In the genomic region with DNA sequence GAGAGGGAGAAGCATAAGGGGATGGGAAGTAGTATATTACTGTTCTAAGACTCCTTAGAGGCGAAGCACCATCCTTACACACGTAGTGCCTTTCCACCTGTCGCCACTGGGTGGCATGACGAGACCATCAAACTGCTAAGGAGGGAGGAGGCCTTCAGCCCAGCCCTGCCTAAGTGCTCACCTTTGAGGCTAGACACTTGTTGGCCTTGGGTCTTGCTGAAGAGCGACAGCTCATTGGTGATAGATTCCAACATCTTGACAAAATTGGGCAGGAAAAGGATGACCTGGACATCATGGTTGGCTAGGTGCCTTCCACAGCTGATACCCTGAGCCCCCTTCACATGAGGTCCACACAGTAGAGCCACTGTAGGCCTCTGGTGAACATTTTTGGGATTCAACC, we compare ENCODE assay signal across 9 cellular contexts. TPM values are rescaled to one million over a fixed set of nuclear protein-coding genes. Genes with fewer than 3 reads are reported as not detected.
DNase-seq lines count a peak whose midpoint lies in the region; ATAC-seq and FAIRE-seq lines count a peak whose summit lies in the region.
"Had no signal": no experiment of that assay in that cellular context is flagged by ENCODE, and none has a peak within 500 bp of the region (broad histone marks: within the 10 kb centered on the region; RNA-seq: fewer than 3 reads in every experiment).

No MANE protein-coding gene starts in this region.

- H3K9me3 ChIP-seq in adipocyte (ENCODE audit: control insufficient read depth, low read length) (no peaks in the 10 kb centered on the region), right cardiac atrium (ENCODE audit: control insufficient read depth, low read length) (no peaks in the 10 kb centered on the region), small intestine (ENCODE audit: control insufficient read depth, low read depth) (no peaks in the 10 kb centered on the region)

- peak; percentile 77 for DNase-seq in DMS 273 (lab: John Stamatoyannopoulos, UW; ENCODE audit: unreplicated experiment)
- no peak for DNase-seq in DMS 273 treated with DMSO at 0.1 percent for 48 hours (lab: John Stamatoyannopoulos, UW)
- DNase-seq in KG1 (lab: John Stamatoyannopoulos, UW), result peak; percentile 56
- peak; percentile 37 to 72 (median 58) for DNase-seq in T-helper 1 cell
- DNase-seq in adipocyte (ENCODE audit: low read depth), result peak; percentile 79
- DNase-seq in right cardiac atrium, result peak; percentile 55 to 79 (median 75)
- peak; percentile 84 for DNase-seq in small intestine

- H3K9ac ChIP-seq in adipocyte (ENCODE audit: low read length), result no peak overlapping the region

- H3K4me1 ChIP-seq in adipocyte (ENCODE audit: control insufficient read depth, insufficient read depth, low read length), result peaks cover 11% of the 10 kb centered on the region
- no peaks in the 10 kb centered on the region for H3K4me1 ChIP-seq in right cardiac atrium (ENCODE audit: control insufficient read depth, insufficient read depth, low read length)
- H3K4me1 ChIP-seq in small intestine (ENCODE audit: control insufficient read depth in 2 of 2, insufficient read depth in 1 of 2, low read depth in 1 of 2, low read length in 1 of 2), result peaks cover 0 to 5% of the 10 kb centered on the region in 2 donors

- no peaks in the 10 kb centered on the region for H3K27me3 ChIP-seq in adipocyte (replicated peaks; ENCODE audit: control insufficient read depth, insufficient read depth, low read length)
- H3K27me3 ChIP-seq in right cardiac atrium (ENCODE audit: control insufficient read depth, insufficient read depth), result no peaks in the 10 kb centered on the region
- no peaks in the 10 kb centered on the region for H3K27me3 ChIP-seq in small intestine (ENCODE audit: control insufficient read depth in 2 of 2, insufficient read depth in 2 of 2, low read length in 2 of 2)

- H3K36me3 ChIP-seq in adipocyte (ENCODE audit: control insufficient read depth, insufficient read depth, low read length, severe bottlenecking) (peaks cover 71% of the 10 kb centered on the region), small intestine (ENCODE audit: control insufficient read depth in 2 of 2, insufficient read depth in 2 of 2, low read length in 2 of 2) (peaks cover 15 to 25% of the 10 kb centered on the region in 2 donors)

- H3K4me3 ChIP-seq in adipocyte (ENCODE audit: low read length) (no peak overlapping the region), right cardiac atrium (ENCODE audit: low read length) (no peak overlapping the region), small intestine (ENCODE audit: low read depth in 1 of 2, low read length in 2 of 2) (no peak overlapping the region)

- ATAC-seq in right cardiac atrium (peak; percentile 58 to 72), GM21723 (IDR thresholded peaks at IDR 0.05; ENCODE audit: unreplicated experiment) (no peak)

- no peak for FAIRE-seq in small intestine (lab: Jason Lieb, UNC)
- FAIRE-seq: A204.1 had no signal

- WGBS in right cardiac atrium, result 25% methylated on average over 5 of the region's 5 CpGs
- 15 to 21% (median 18%) methylated on average over 5 of the region's 5 CpGs for WGBS in small intestine, 3 donors

- intact Hi-C loops in right cardiac atrium (cut with DNase I), result loop anchor here (2.0 to 10.0 kb wide), 5 partner anchors 132 to 320 kb away; a partner anchor contains a TSS

- no peak overlapping the region for H3K27ac ChIP-seq in right cardiac atrium (ENCODE audit: low read length)
- no peak overlapping the region for H3K27ac ChIP-seq in small intestine (ENCODE audit: low read depth in 1 of 2, low read length in 1 of 2)

RNA-seq across cellular contexts. Expression of a gene that starts 19.6 kb away (rescaled TPM):
- 10 to 100 TPM; 40.0 to 65.1 (median 53.3) TPM for total RNA-seq in right cardiac atrium
- polyA plus RNA-seq in right cardiac atrium (51.4 TPM), small intestine (10 to 100 TPM; 47.8 to 84.5 (median 73.2) TPM)
